18 cellular contexts compared by ENCODE assay signal in the genomic region with DNA sequence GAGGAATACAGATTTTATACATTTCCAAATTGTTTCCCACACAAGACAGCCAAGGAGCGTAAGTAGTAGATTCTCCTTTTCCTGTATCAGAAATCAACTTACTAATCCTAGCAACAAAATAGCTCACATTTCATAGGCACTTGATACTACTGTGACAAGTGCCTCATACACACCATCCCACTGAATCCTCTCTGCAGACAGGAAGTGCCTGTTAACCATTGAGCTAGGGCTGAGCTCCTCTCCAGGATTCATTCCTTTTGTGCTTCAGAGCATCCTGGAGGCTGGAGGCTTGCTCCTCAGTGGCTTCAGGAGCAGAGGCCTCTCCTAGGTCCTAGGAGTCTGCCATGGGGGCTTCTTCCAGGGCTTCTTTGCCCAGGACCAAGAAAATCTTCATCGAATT.
"Had no signal": no experiment of that assay in that cellular context is flagged by ENCODE, and none has a peak within 500 bp of the region (broad histone marks: within the 10 kb centered on the region; RNA-seq: fewer than 3 reads in every experiment).

No MANE protein-coding gene starts in this region.

- H3K4me3 Mint-ChIP-seq: central memory CD8-positive, alpha-beta T cell; memory B cell; stimulated activated naive CD8-positive, alpha-beta T cell treated with anti-CD3 and anti-CD28 coated beads, Interleukin-15, amount 100 ng/mL, for 72 hours had no signal

- H3K27ac Mint-ChIP-seq: activated naive CD4-positive, alpha-beta T cell treated with anti-CD3 and anti-CD28 coated beads, Interleukin-2, amount 50 U/mL, for 72 hours; memory B cell; stimulated activated naive CD8-positive, alpha-beta T cell treated with anti-CD3 and anti-CD28 coated beads, Interleukin-15, amount 100 ng/mL, for 72 hours had no signal

- H3K36me3 Mint-ChIP-seq: activated naive CD4-positive, alpha-beta T cell treated with anti-CD3 and anti-CD28 coated beads, Interleukin-2, amount 50 U/mL, for 72 hours; memory B cell had no signal

- FAIRE-seq: urothelium cell line had no signal

- H3K4me1 ChIP-seq: body of pancreas, left lung, sigmoid colon, testis had no signal

- H3K4me1 Mint-ChIP-seq: central memory CD8-positive, alpha-beta T cell; memory B cell; stimulated activated naive CD8-positive, alpha-beta T cell treated with anti-CD3 and anti-CD28 coated beads, Interleukin-15, amount 100 ng/mL, for 72 hours had no signal

- H3K27me3 ChIP-seq: body of pancreas, left lung, ovary, sigmoid colon, testis had no signal

- DNase-seq: activated CD4-positive, alpha-beta T cell treated with anti-CD3 and anti-CD28 coated beads, Interleukin-2, amount 50 U/mL, for 4 hours; activated effector memory CD4-positive, alpha-beta T cell treated with anti-CD3 and anti-CD28 coated beads, Interleukin-2, amount 50 U/mL, for 16 hours; activated T-cell treated with anti-CD3 and anti-CD28 coated beads, Interleukin-2, amount 50 U/mL, for 1 hour; amniotic stem cell; body of pancreas; cortex of kidney; effector CD8-positive, alpha-beta T cell; foreskin melanocyte; left lung; ovary; sigmoid colon; stimulated activated CD4-positive, alpha-beta T cell treated with anti-CD3 and anti-CD28 coated beads, Interleukin-4, amount 100 ng/mL, for 1 hour; stimulated activated naive CD8-positive, alpha-beta T cell treated with anti-CD3 and anti-CD28 coated beads, Interleukin-15, amount 100 ng/mL, for 72 hours; testis had no signal

- H3K27ac ChIP-seq: body of pancreas, left lung, ovary, sigmoid colon, testis had no signal

- H3K9me3 Mint-ChIP-seq: activated naive CD4-positive, alpha-beta T cell treated with anti-CD3 and anti-CD28 coated beads, Interleukin-2, amount 50 U/mL, for 72 hours; central memory CD8-positive, alpha-beta T cell; memory B cell; stimulated activated naive CD8-positive, alpha-beta T cell treated with anti-CD3 and anti-CD28 coated beads, Interleukin-15, amount 100 ng/mL, for 72 hours had no signal

- H3K4me3 ChIP-seq: body of pancreas, left lung, ovary, sigmoid colon, testis had no signal

- H3K36me3 ChIP-seq: left lung, ovary, sigmoid colon had no signal

- H3K9me3 ChIP-seq: body of pancreas, left lung, ovary, sigmoid colon, testis had no signal
